Comparison of ENCODE assay signal across 9 cellular contexts in genomic region chr12:54000105-54000773, GRCh38. TPM values are rescaled to one million over a fixed set of nuclear protein-coding genes. Genes with fewer than 3 reads are reported as not detected.
DNase-seq lines count a peak whose midpoint lies in the region; ATAC-seq, FAIRE-seq and TF ChIP-seq lines count a peak whose summit lies in the region.
"Had no signal": no experiment of that assay in that cellular context is flagged by ENCODE, and none has a peak within 500 bp of the region (broad histone marks: within the 10 kb centered on the region; RNA-seq: fewer than 3 reads in every experiment).

Gene HOXC9, plus strand, starts transcription at chr12:54000161. Its CDS starts 28 bp downstream, at chr12:54000189.

- CTCF ChIA-PET in CD4-positive, alpha-beta memory T cell (lab: Charles Lee; ENCODE audit: partially characterized antibody), result interaction anchor here (0.6 to 5.3 kb wide), 5 partner anchors 26 to 215 kb away, joined by 3 to 26 read pairs (median 7); no protein-coding TSS in a partner anchor
- CTCF ChIA-PET in H1 (lab: Charles Lee; ENCODE audit: partially characterized antibody), result interaction anchor here (0.9 to 11.3 kb wide), 14 partner anchors 9 to 218 kb away, joined by 3 to 154 read pairs (median 6); partner anchors contain the start of genes HOXC10 and HOXC5
- CTCF ChIA-PET in HEK293T (lab: Yijun Ruan, JAX), result interaction anchor here (0.7 to 4.8 kb wide), 5 partner anchors 9 to 32 kb away, joined by 3 to 27 read pairs (median 4); partner anchors contain the start of genes HOXC10 and HOXC5

- H3K36me3 Mint-ChIP-seq in CD4-positive, alpha-beta memory T cell, result no peaks in the 10 kb centered on the region

- intact Hi-C loops in CD4-positive, alpha-beta memory T cell (cut with micrococcal nuclease), result no loop called here

- H3K79me1 ChIP-seq in H1 (ENCODE audit: low read depth, low read length), result no peaks in the 10 kb centered on the region

- peak within 1 kb of the TSS; percentile 43 to 64 for H3K4me2 ChIP-seq in H1 (ENCODE audit: insufficient read depth in 1 of 2, low read depth in 2 of 2, low read length in 2 of 2)

- H2BK20ac ChIP-seq in H1 (ENCODE audit: low read length), result no peak within 1 kb of the TSS

- H3K79me2 ChIP-seq in H1 (ENCODE audit: control insufficient read depth in 1 of 2, insufficient read depth in 2 of 2, low read length in 2 of 2), result no peaks in the 10 kb centered on the region

- no peak for TF ChIP-seq RAD21 in H1 (IDR thresholded peaks at IDR 0.05 in 1 of 2, conservative IDR thresholded peaks at IDR 0.05 in 1 of 2; ENCODE audit: low read depth in 2 of 2, low read length in 2 of 2)

- no peak within 1 kb of the TSS for H2BK120ac ChIP-seq in H1 (replicated peaks; ENCODE audit: low read depth, low read length)

- no peak within 1 kb of the TSS for H3K23ac ChIP-seq in H1 (ENCODE audit: insufficient read length)

- no peak within 1 kb of the TSS for H4K91ac ChIP-seq in H1 (replicated peaks; ENCODE audit: insufficient read length, low read length)

- DNase-seq in CD4-positive, alpha-beta memory T cell, result no peak
- DNase-seq in MG63 (no peak), H1 (ENCODE audit: low read depth in 1 of 2, low spot score in 2 of 2) (no peak), omental fat pad (ENCODE audit: low spot score) (no peak), HEK293T (ENCODE audit: extremely low spot score) (no peak), HCEC 1CT (no peak), dermis blood vessel endothelial cell (no peak)
- DNase-seq: head of caudate nucleus had no signal

- H2BK5ac ChIP-seq in H1 (ENCODE audit: low read depth, low read length), result no peak within 1 kb of the TSS

- 7% methylated on average over 34 of the region's 73 CpGs; no CpG with 5 or more reads in 1 of the 2 experiments for WGBS in H1 (ENCODE audit: extremely low coverage in 1 of 2, insufficient coverage in 1 of 2, insufficient read length in 1 of 2, insufficient replicate concordance in 2 of 2, low coverage in 1 of 2, low lambda C conversion rate in 2 of 2, missing lambda C conversion rate in 1 of 2), 2 experiments

- H3K27ac ChIP-seq in CD4-positive, alpha-beta memory T cell (ENCODE audit: low read depth, low read length), result no peak within 1 kb of the TSS
- H3K27ac ChIP-seq in H1 (ENCODE audit: low read depth, low read length), result no peak within 1 kb of the TSS

- H3K9ac ChIP-seq in H1 (replicated peaks in 1 of 4; ENCODE audit: extremely low read depth in 1 of 4, low read depth in 3 of 4, low read length in 3 of 4), result no peak within 1 kb of the TSS

- no peak within 1 kb of the TSS for H3K18ac ChIP-seq in H1 (ENCODE audit: extremely low read depth, low read length)

- H4K20me1 ChIP-seq in H1 (replicated peaks in 1 of 2; ENCODE audit: control insufficient read depth in 1 of 2, insufficient read depth in 2 of 2, low read length in 2 of 2), result peaks cover 17 to 21% of the 10 kb centered on the region in 2 experiments

- peak within 1 kb of the TSS in 7 of 8 donors; percentile 28 to 70 (median 55) for H3K4me3 Mint-ChIP-seq in CD4-positive, alpha-beta memory T cell

- no peak within 1 kb of the TSS for H3K56ac ChIP-seq in H1 (replicated peaks; ENCODE audit: insufficient read length, low read depth, low read length)

- H3K4me1 ChIP-seq in CD4-positive, alpha-beta memory T cell (ENCODE audit: insufficient read depth, low read length), result peaks cover 30% of the 10 kb centered on the region
- peaks cover 0 to 9% (median 4%) of the 10 kb centered on the region in 4 experiments; a peak in 4 of 7 replicates for H3K4me1 ChIP-seq in H1 (replicated peaks in 1 of 4; ENCODE audit: control insufficient read depth in 3 of 4, insufficient read depth in 4 of 4, low read length in 3 of 4)

- 0 out of 2 replicates have a peak within 1 kb of the TSS, but pooled peaks have one; percentile 61 for H2BK15ac ChIP-seq in H1 (ENCODE audit: low read length)

- H3K36me3 ChIP-seq in CD4-positive, alpha-beta memory T cell (ENCODE audit: insufficient read depth, low read length), result no peaks in the 10 kb centered on the region
- H3K36me3 ChIP-seq in MG63 (peaks cover 9% of the 10 kb centered on the region; the same call in 1 of the 2 replicates), H1 (ENCODE audit: control insufficient read depth in 2 of 4, insufficient read depth in 4 of 4, low read length in 3 of 4) (peaks cover 0 to 11% (median 0%) of the 10 kb centered on the region in 4 experiments; a peak in 1 of 8 replicates)

- no peak within 1 kb of the TSS for H3K4ac ChIP-seq in H1 (replicated peaks; ENCODE audit: insufficient read length, low read depth, low read length)

- H2AFZ ChIP-seq in H1 (ENCODE audit: low read length), result no peak within 1 kb of the TSS

- TF ChIP-seq POLR2A in H1 (IDR thresholded peaks at IDR 0.05; ENCODE audit: control extremely low read depth in 1 of 2, low read depth in 2 of 2, low read length in 2 of 2), result no peak

- H3K27me3 ChIP-seq in CD4-positive, alpha-beta memory T cell (ENCODE audit: insufficient read depth, low read length), result peaks cover 91% of the 10 kb centered on the region
- H3K27me3 ChIP-seq in MG63, result no peaks in the 10 kb centered on the region
- H3K27me3 ChIP-seq in H1 (replicated peaks in 1 of 4; ENCODE audit: control insufficient read depth in 3 of 4, extremely low read depth in 1 of 4, insufficient read depth in 3 of 4, low read length in 3 of 4), result peaks cover 98 to 100% (median 100%) of the 10 kb centered on the region in 4 experiments

- no peak for TF ChIP-seq CTCF in H1 (IDR thresholded peaks at IDR 0.05; ENCODE audit: control extremely low read depth in 1 of 3, insufficient read depth in 1 of 3, low read depth in 1 of 3, low read length in 3 of 3)
- no peak for TF ChIP-seq CTCF in omental fat pad (IDR thresholded peaks at IDR 0.05)

- H3K14ac ChIP-seq in H1 (ENCODE audit: insufficient read length), result no peak within 1 kb of the TSS

- H4K5ac ChIP-seq in H1 (ENCODE audit: insufficient read length, low read depth, low read length), result no peak within 1 kb of the TSS

- no peak within 1 kb of the TSS for H4K8ac ChIP-seq in H1 (ENCODE audit: extremely low read depth, insufficient read depth, low read length)

- no peak for FAIRE-seq in H1 (lab: Jason Lieb, UNC)

- H2AK5ac ChIP-seq in H1 (ENCODE audit: low read depth, low read length), result no peak within 1 kb of the TSS

- no peak within 1 kb of the TSS for H3K4me3 ChIP-seq in CD4-positive, alpha-beta memory T cell (ENCODE audit: low read length in 2 of 2)
- H3K4me3 ChIP-seq in MG63, result peak within 1 kb of the TSS; percentile 72
- H3K4me3 ChIP-seq in H1 (ENCODE audit: extremely low read depth in 1 of 4, insufficient read depth in 2 of 4, low read depth in 3 of 4, low read length in 4 of 4), result peak within 1 kb of the TSS in 3 of 4 experiments; percentile 18 to 42 (median 26); a peak in 6 of 8 replicates

- H3K9me3 Mint-ChIP-seq in CD4-positive, alpha-beta memory T cell, result peaks cover 0 to 6% (median 0%) of the 10 kb centered on the region in 8 donors

- 0 out of 2 replicates have a peak within 1 kb of the TSS, but pooled peaks have one; percentile 50 for H2BK12ac ChIP-seq in H1 (ENCODE audit: low read depth, low read length)

- peaks cover 3 to 50% (median 18%) of the 10 kb centered on the region in 4 donors for H3K4me1 Mint-ChIP-seq in CD4-positive, alpha-beta memory T cell

- TF ChIP-seq EP300 in H1 (IDR thresholded peaks at IDR 0.05; ENCODE audit: borderline replicate concordance in 1 of 2, low read depth in 2 of 2, low read length in 2 of 2), result no peak

- POLR2A ChIA-PET in CD4-positive, alpha-beta memory T cell (lab: Charles Lee; ENCODE audit: partially characterized antibody), result interaction anchor here (1.2 to 2.0 kb wide), 6 partner anchors 9 to 498 kb away, joined by 3 to 6 read pairs (median 3); partner anchors contain the start of gene HOXC6
- POLR2A ChIA-PET in H1 (lab: Charles Lee; ENCODE audit: partially characterized antibody), result interaction anchor here (0.8 to 1.4 kb wide), 3 partner anchors 9 to 21 kb away, joined by 3 to 6 read pairs (median 4); partner anchors contain the start of gene HOXC8
- POLR2A ChIA-PET in HEK293T (lab: Yijun Ruan, JAX), result interaction anchor here (0.6 to 7.6 kb wide), 17 partner anchors 8 to 279 kb away, joined by 3 to 69 read pairs (median 4); partner anchors contain the start of genes HOXC10, HOXC8 and SMUG1

- H3K27ac Mint-ChIP-seq in CD4-positive, alpha-beta memory T cell, result peak within 1 kb of the TSS in 3 of 7 donors; percentile 41 to 78 (median 51)

- peaks cover 4% of the 10 kb centered on the region; the same call in 1 of the 2 replicates for H3K23me2 ChIP-seq in H1 (ENCODE audit: low read depth, low read length)

- peaks cover 66 to 81% of the 10 kb centered on the region in 2 donors for H3K27me3 Mint-ChIP-seq in CD4-positive, alpha-beta memory T cell

- ATAC-seq in omental fat pad (ENCODE audit: low FRiP score) (peak; percentile 42), HG02981 (IDR thresholded peaks at IDR 0.05; ENCODE audit: unreplicated experiment) (no peak)

- no peaks in the 10 kb centered on the region for H3K9me3 ChIP-seq in CD4-positive, alpha-beta memory T cell (ENCODE audit: control insufficient read depth in 1 of 2, low read length in 2 of 2)
- H3K9me3 ChIP-seq in MG63 (no peaks in the 10 kb centered on the region), H1 (ENCODE audit: insufficient read depth in 2 of 2, low read depth in 1 of 2, low read length in 1 of 2) (no peaks in the 10 kb centered on the region)

TF ChIP-seq in H1, 55 proteins besides CTCF, POLR2A, EP300 and RAD21 (continues in another document):
- no peak for TF ChIP-seq NRF1 (IDR thresholded peaks at IDR 0.05; ENCODE audit: low read depth, low read length)

TF ChIP-seq in HEK293T, 16 proteins besides CTCF, POLR2A, EP300 and RAD21 (continues in another document):
- TF ChIP-seq FOXA1 (IDR thresholded peaks at IDR 0.05) (no peak), SUZ12 (IDR thresholded peaks at IDR 0.05) (no peak), CTBP1 (IDR thresholded peaks at IDR 0.05; ENCODE audit: borderline replicate concordance) (no peak)

RNA-seq across cellular contexts. Expression of gene HOXC9, which starts in this region (rescaled TPM):
- not detected for total RNA-seq in CD4-positive, alpha-beta memory T cell
- not detected for polyA plus RNA-seq in CD4-positive, alpha-beta memory T cell
- 1.9 and 7.9 TPM in 2 replicates for total RNA-seq in MG63 (2014; rRNA removed; shearing (Covaris generic); ENCODE audit: low replicate concordance)
- not detected in 2 replicates for total RNA-seq in H1 (2021; fragmentation: NEBNext Ultra II Directional; extraction: Animal tissue kit (Norgen Biotek cat#: 25700))
- not detected in 2 replicates for polyA plus RNA-seq in H1 (2011; rRNA removed)
- not detected for polyA plus RNA-seq in H1 (2011; cell fraction: cytosol; rRNA removed)
- polyA plus RNA-seq in H1 (2011; cell fraction: nucleus; rRNA removed), result not detected
- polyA plus RNA-seq in H1 (2012, experiment 1 of 2), result not detected in 4 replicates
- polyA plus RNA-seq in H1 (2012, experiment 2 of 2), result not detected
- polyA plus RNA-seq in H1 (2013, experiment 1 of 2), result not detected
- not detected for polyA plus RNA-seq in H1 (2013, experiment 2 of 2)
- polyA minus RNA-seq in H1 (2011; rRNA and poly(A)+ RNA removed), result not detected in 2 replicates
- polyA minus RNA-seq in H1 (2011; cell fraction: cytosol; rRNA and poly(A)+ RNA removed), result not detected
- polyA minus RNA-seq in H1 (2011; cell fraction: nucleus; rRNA and poly(A)+ RNA removed), result not detected
- total RNA-seq in omental fat pad (1 to 10 TPM in 1 of 4 donors, under 1 TPM in 2, not detected in 1; 0.28 to 2.0 (median 0.44) TPM), dermis blood vessel endothelial cell (0.28 and 0.68 TPM in 2 replicates)

Comparison
In these comparisons a context has a peak if more than half of its experiments do, and no peak if none do; other contexts are left out.
1. H3K4me3 ChIP-seq: peak in MG63 (single experiment) and H1 (3 of 4); none in CD4-positive, alpha-beta memory T cell (0 of 2).